Comparison of ENCODE assay signal across 8 cellular contexts in genomic region chr1:226882631-226883409, GRCh38. TPM values are rescaled to one million over a fixed set of nuclear protein-coding genes. Genes with fewer than 3 reads are reported as not detected.
DNase-seq lines count a peak whose midpoint lies in the region; ATAC-seq, FAIRE-seq and TF ChIP-seq lines count a peak whose summit lies in the region.

No MANE protein-coding gene starts in this region.

- H3K79me2 ChIP-seq in Loucy (ENCODE audit: insufficient read depth, low read length) = no peaks in the 10 kb centered on the region

- H3K27me3 Mint-ChIP-seq in naive thymus-derived CD4-positive, alpha-beta T cell = no peaks in the 10 kb centered on the region

- intact Hi-C loops in naive thymus-derived CD4-positive, alpha-beta T cell (cut with micrococcal nuclease) = loop anchor here (1.0 to 5.0 kb wide), 7 partner anchors 30 to 256 kb away; partner anchors contain the start of genes COQ8A (in 2 of the 2) and ITPKB (in 2 of the 2)

- H3K4me3 Mint-ChIP-seq in naive thymus-derived CD4-positive, alpha-beta T cell = peak overlapping the region; percentile 65 to 88 (median 80)

- H3K4me1 ChIP-seq in Loucy (ENCODE audit: insufficient read depth, low read length, poor library complexity, severe bottlenecking) = peaks cover 55% of the 10 kb centered on the region
- peaks cover 4 to 34% of the 10 kb centered on the region in 2 donors for H3K4me1 ChIP-seq in naive thymus-derived CD4-positive, alpha-beta T cell (ENCODE audit: control insufficient read depth in 2 of 2, insufficient read depth in 2 of 2, low read length in 2 of 2)

- no peaks in the 10 kb centered on the region for H3K9me3 ChIP-seq in Loucy (ENCODE audit: insufficient read depth, low read depth, low read length)
- no peaks in the 10 kb centered on the region for H3K9me3 ChIP-seq in naive thymus-derived CD4-positive, alpha-beta T cell (ENCODE audit: control insufficient read depth in 2 of 3, low read length in 3 of 3)

- H3K9ac ChIP-seq in Loucy (ENCODE audit: low read depth, low read length, poor library complexity, severe bottlenecking) = peak overlapping the region; percentile 54

- in situ Hi-C loops in brain microvascular endothelial cell (cut with HindIII; ENCODE audit: low pct_ligation_motif_present, low sequenced_read_pairs) = no loop called here

- no peaks in the 10 kb centered on the region for H4K20me1 ChIP-seq in Loucy (ENCODE audit: insufficient read depth, low read length, poor library complexity, severe bottlenecking)

- ATAC-seq in GM21619 (IDR thresholded peaks at IDR 0.05; ENCODE audit: unreplicated experiment) = peak; percentile 93
- peak; percentile 79 for ATAC-seq in naive thymus-derived CD4-positive, alpha-beta T cell

- peak; percentile 92 for FAIRE-seq in GM12892 (lab: Jason Lieb, UNC)

- CTCF ChIA-PET in naive thymus-derived CD4-positive, alpha-beta T cell (lab: Charles Lee) = interaction anchor here (0.6 to 1.3 kb wide), 4 partner anchors 29 to 250 kb away, joined by 3 to 6 read pairs (median 4); no protein-coding TSS in a partner anchor

- no peaks in the 10 kb centered on the region for H3K9me3 Mint-ChIP-seq in naive thymus-derived CD4-positive, alpha-beta T cell

- H3K9me2 ChIP-seq in Loucy (replicated peaks; ENCODE audit: low read depth, low read length) = no peaks in the 10 kb centered on the region

- POLR2A ChIA-PET in naive thymus-derived CD4-positive, alpha-beta T cell (lab: Charles Lee) = interaction anchor here (0.6 to 4.3 kb wide), 14 partner anchors 10 to 1105 kb away, joined by 3 to 46 read pairs (median 4); partner anchors contain the start of genes COQ8A and SRP9

- peaks cover 0 to 13% (median 0%) of the 10 kb centered on the region in 5 donors for H3K36me3 Mint-ChIP-seq in naive thymus-derived CD4-positive, alpha-beta T cell

- TF ChIP-seq POLR2A in GM12892 (IDR thresholded peaks at IDR 0.05; ENCODE audit: low read depth, low read length) = no peak

- H3K4me1 Mint-ChIP-seq in naive thymus-derived CD4-positive, alpha-beta T cell = peaks cover 44 to 57% (median 51%) of the 10 kb centered on the region in 7 donors

- peak overlapping the region; percentile 75; the same call in 1 of the 2 replicates for H2AFZ ChIP-seq in Loucy (ENCODE audit: low read length)

- DNase-seq in GM12892 (ENCODE audit: insufficient read length) = peak; percentile 52
- DNase-seq in brain microvascular endothelial cell = peak; percentile 15
- DNase-seq in naive thymus-derived CD4-positive, alpha-beta T cell = peak in 8 of 9 donors; percentile 31 to 65 (median 52)
- DNase-seq in hippocampal formation (lab: John Stamatoyannopoulos, UW) = no peak
- DNase-seq in GF-D8 (lab: John Stamatoyannopoulos, UW) = no peak
- no peak for DNase-seq in retina

- H3K27me3 ChIP-seq in Loucy (ENCODE audit: insufficient read depth, low read length, poor library complexity, severe bottlenecking) (no peaks in the 10 kb centered on the region), brain microvascular endothelial cell (replicated peaks) (no peaks in the 10 kb centered on the region)
- no peaks in the 10 kb centered on the region for H3K27me3 ChIP-seq in naive thymus-derived CD4-positive, alpha-beta T cell (ENCODE audit: control insufficient read depth in 2 of 2, insufficient read depth in 2 of 2, low read length in 2 of 2)

- H3K27ac Mint-ChIP-seq in naive thymus-derived CD4-positive, alpha-beta T cell = peak overlapping the region; percentile 85 to 98 (median 91)

- H3K27ac ChIP-seq in brain microvascular endothelial cell = no peak overlapping the region
- peak overlapping the region; percentile 73 for H3K27ac ChIP-seq in naive thymus-derived CD4-positive, alpha-beta T cell (ENCODE audit: low read depth, low read length)

- H3F3A ChIP-seq in Loucy (ENCODE audit: low read depth) = no peaks in the 10 kb centered on the region

- H3K4me2 ChIP-seq in Loucy (ENCODE audit: low read depth, low read length, poor library complexity, severe bottlenecking) = peak overlapping the region; percentile 59

- H3K4me3 ChIP-seq in Loucy (ENCODE audit: low read length, poor library complexity, severe bottlenecking) = peak overlapping the region; percentile 7
- H3K4me3 ChIP-seq in brain microvascular endothelial cell (ENCODE audit: low read depth, low read length) = no peak overlapping the region
- H3K4me3 ChIP-seq in naive thymus-derived CD4-positive, alpha-beta T cell (ENCODE audit: low read length) = peak overlapping the region; percentile 48

- TF ChIP-seq CTCF in Loucy (conservative IDR thresholded peaks at IDR 0.05; ENCODE audit: low read length) (no peak), brain microvascular endothelial cell (IDR thresholded peaks at IDR 0.05; ENCODE audit: low read depth, low read length, missing control alignments) (no peak)

- no peaks in the 10 kb centered on the region for H3K36me3 ChIP-seq in Loucy (ENCODE audit: insufficient read depth, low read length)
- no peaks in the 10 kb centered on the region for H3K36me3 ChIP-seq in brain microvascular endothelial cell (replicated peaks)
- no peaks in the 10 kb centered on the region for H3K36me3 ChIP-seq in naive thymus-derived CD4-positive, alpha-beta T cell (ENCODE audit: control insufficient read depth in 2 of 3, insufficient read depth in 3 of 3, low read length in 3 of 3)

RNA-seq across cellular contexts. Expression of gene PSEN2, which starts 12.4 kb away (rescaled TPM):
- polyA plus RNA-seq in GM12892 (2012; ENCODE audit: missing spikeins) = 3.4 TPM
- 10 to 100 TPM in 1 of 5 experiments, 1 to 10 TPM in 3, under 1 TPM in 1; 0.70 to 10.3 (median 3.7) TPM for total RNA-seq in naive thymus-derived CD4-positive, alpha-beta T cell
- polyA plus RNA-seq in naive thymus-derived CD4-positive, alpha-beta T cell = 1 to 10 TPM in 1 of 2 donors, under 1 TPM in 1; 0.17 to 1.1 TPM

RNA-seq across cellular contexts. Expression of gene COQ8A, which starts 57.3 kb away (rescaled TPM):
- polyA plus RNA-seq in GM12892 (2012; ENCODE audit: missing spikeins) = 10.2 TPM
- total RNA-seq in naive thymus-derived CD4-positive, alpha-beta T cell = 10 to 100 TPM; 34.1 to 83.4 (median 67.8) TPM
- 10 to 100 TPM; 45.9 to 66.3 TPM for polyA plus RNA-seq in naive thymus-derived CD4-positive, alpha-beta T cell

Comparison
In these comparisons a context has a peak if more than half of its experiments do, and no peak if none do; other contexts are left out.
1. DNase-seq: peak in GM12892 (single experiment), brain microvascular endothelial cell (single experiment) and naive thymus-derived CD4-positive, alpha-beta T cell (8 of 9); none in hippocampal formation (0 of 2), GF-D8 (single experiment) and retina (single experiment).